ENCODE assay signal across 1 cellular context in the genomic region with DNA sequence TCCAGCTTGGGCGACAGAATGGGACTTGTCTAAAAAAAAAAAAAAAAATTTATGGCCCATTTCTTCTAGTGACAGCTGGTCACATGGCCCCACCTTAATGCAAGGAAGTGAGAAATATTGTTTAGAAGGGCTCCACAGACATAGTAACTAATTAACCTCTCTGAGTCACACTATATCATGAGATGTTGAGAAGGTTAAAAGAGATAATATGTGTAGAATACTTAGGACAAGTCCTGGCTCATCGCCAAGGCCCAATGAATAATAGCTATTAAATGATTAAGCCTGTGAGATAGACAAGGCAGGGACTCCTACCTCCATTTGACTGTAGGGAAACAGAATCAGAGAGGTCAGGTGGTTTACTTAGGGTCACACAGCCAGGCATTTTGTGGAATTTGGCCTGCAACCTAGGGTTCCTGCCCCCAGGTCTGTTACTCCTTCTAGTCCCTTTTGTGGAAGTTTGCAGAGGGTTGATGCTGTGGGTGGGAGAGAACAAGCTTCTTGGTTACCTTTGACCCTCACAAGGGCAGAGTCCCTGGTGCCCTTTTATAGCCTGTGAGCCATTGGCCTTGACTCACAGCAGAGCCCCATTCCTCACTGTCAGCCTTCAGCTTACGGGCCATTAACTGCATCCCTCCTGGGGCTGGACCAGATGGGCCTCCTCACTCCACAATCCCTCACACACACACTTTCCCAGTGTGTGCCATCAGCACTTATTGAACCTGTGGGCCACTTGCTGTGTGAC.
TF ChIP-seq lines count a peak whose summit lies in the region.

No MANE protein-coding gene starts in this region.

TF ChIP-seq in GM12878, 131 proteins besides CTCF, POLR2A, EP300 and RAD21 (continued from another document):
- TF ChIP-seq SMAD1 (IDR thresholded peaks at IDR 0.05; ENCODE audit: low read depth, partially characterized antibody) (peak; percentile 67), ZNF217 (IDR thresholded peaks at IDR 0.05) (0 out of 2 replicates have a peak, but pooled peaks have one; percentile 56), CBX3 (IDR thresholded peaks at IDR 0.05; ENCODE audit: borderline replicate concordance, low read depth) (no peak), NR2C2 (IDR thresholded peaks at IDR 0.05; ENCODE audit: borderline replicate concordance, control insufficient read depth, insufficient read length, low read depth) (no peak), ATF7 (IDR thresholded peaks at IDR 0.05; ENCODE audit: low read depth) (0 out of 2 replicates have a peak, but pooled peaks have one; percentile 32), SMARCA5 (IDR thresholded peaks at IDR 0.05) (peak; percentile 77; the same call in 1 of the 2 replicates), RAD51 (IDR thresholded peaks at IDR 0.05) (peak; percentile 88), ETV6 (conservative IDR thresholded peaks at IDR 0.05 in 1 of 2, IDR thresholded peaks at IDR 0.05 in 1 of 2; ENCODE audit: borderline replicate concordance in 1 of 2, low read depth in 1 of 2) (no peak), TCF3 (IDR thresholded peaks at IDR 0.05; ENCODE audit: borderline replicate concordance, insufficient read depth, low read depth, low read length) (no peak), MTA2 (IDR thresholded peaks at IDR 0.05; ENCODE audit: low read depth) (peak; percentile 47; the same call in 1 of the 2 replicates)
- TF ChIP-seq, protein P1, sequence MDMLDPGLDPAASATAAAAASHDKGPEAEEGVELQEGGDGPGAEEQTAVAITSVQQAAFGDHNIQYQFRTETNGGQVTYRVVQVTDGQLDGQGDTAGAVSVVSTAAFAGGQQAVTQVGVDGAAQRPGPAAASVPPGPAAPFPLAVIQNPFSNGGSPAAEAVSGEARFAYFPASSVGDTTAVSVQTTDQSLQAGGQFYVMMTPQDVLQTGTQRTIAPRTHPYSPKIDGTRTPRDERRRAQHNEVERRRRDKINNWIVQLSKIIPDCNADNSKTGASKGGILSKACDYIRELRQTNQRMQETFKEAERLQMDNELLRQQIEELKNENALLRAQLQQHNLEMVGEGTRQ (IDR thresholded peaks at IDR 0.05; ENCODE audit: borderline replicate concordance, low read depth, low read length), result peak; percentile 16; the same call in 1 of the 2 replicates
